In the genomic region with DNA sequence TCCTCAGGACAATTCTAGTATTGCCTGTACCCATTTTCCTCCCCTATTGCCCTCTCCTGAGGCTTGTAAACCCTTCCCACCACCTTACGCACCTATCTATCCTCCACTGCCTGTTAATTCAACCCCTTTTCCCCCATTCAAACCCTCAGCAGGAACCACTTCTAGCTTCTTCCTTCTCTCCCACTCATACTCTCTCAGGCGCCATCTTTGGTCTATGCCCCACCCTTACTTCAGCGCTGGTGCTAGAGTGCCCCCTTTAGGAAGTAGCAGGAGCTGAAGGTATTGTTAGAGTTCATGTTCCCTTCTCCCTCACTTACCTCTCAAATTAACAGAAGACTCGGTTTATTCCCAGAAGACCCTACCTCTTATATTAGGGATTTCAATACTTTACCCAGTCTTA, we compare ENCODE assay signal across 11 cellular contexts.
DNase-seq lines count a peak whose midpoint lies in the region; ATAC-seq and TF ChIP-seq lines count a peak whose summit lies in the region.
"Had no signal": no experiment of that assay in that cellular context is flagged by ENCODE, and none has a peak within 500 bp of the region (broad histone marks: within the 10 kb centered on the region; RNA-seq: fewer than 3 reads in every experiment).

No MANE protein-coding gene starts in this region.

- H3K4me2 ChIP-seq in neural progenitor cell: no peak overlapping the region

- H3K36me3 Mint-ChIP-seq in neural progenitor cell: no peaks in the 10 kb centered on the region
- no peaks in the 10 kb centered on the region for H3K36me3 Mint-ChIP-seq in chondrocyte (ENCODE audit: low read depth)

- H3K4me3 Mint-ChIP-seq in neural progenitor cell (no peak overlapping the region), chondrocyte (ENCODE audit: unreplicated experiment) (no peak overlapping the region)

- H3K9ac ChIP-seq in NT2/D1 (ENCODE audit: insufficient read length, low read depth): no peak overlapping the region
- H3K9ac ChIP-seq in neural progenitor cell: no peak overlapping the region

- no peaks in the 10 kb centered on the region for H3F3A ChIP-seq in neural progenitor cell (ENCODE audit: low read depth)

- DNase-seq in NCI-H82 (lab: John Stamatoyannopoulos, UW) (peak; percentile 48), NCI-H82 treated with DMSO at 0.1 percent for 48 hours (lab: John Stamatoyannopoulos, UW; ENCODE audit: unreplicated experiment) (no peak), NT2/D1 (ENCODE audit: low read depth, low spot score) (peak; percentile 3), neural progenitor cell (ENCODE audit: low spot score) (no peak), D341Med (ENCODE audit: low spot score) (no peak), chondrocyte (ENCODE audit: low spot score) (no peak), NCI-H1694 treated with DMSO at 0.1 percent for 48 hours (lab: John Stamatoyannopoulos, UW) (no peak)
- DNase-seq: NCI-H2029 had no signal

- peak; percentile 69 for ATAC-seq in HG02759 (IDR thresholded peaks at IDR 0.05; ENCODE audit: unreplicated experiment)

- H3K27ac Mint-ChIP-seq in neural progenitor cell (no peak overlapping the region), chondrocyte (ENCODE audit: unreplicated experiment) (no peak overlapping the region)

- H3K9me3 Mint-ChIP-seq in neural progenitor cell (no peaks in the 10 kb centered on the region), chondrocyte (ENCODE audit: low read depth) (peaks cover 12% of the 10 kb centered on the region)

- no peak overlapping the region for H3K27ac ChIP-seq in neural progenitor cell
- H3K27ac ChIP-seq: ascending aorta, SK-N-MC had no signal

- H3K79me2 ChIP-seq in neural progenitor cell (ENCODE audit: low read depth): no peaks in the 10 kb centered on the region

- H3K4me1 Mint-ChIP-seq in neural progenitor cell (no peaks in the 10 kb centered on the region), chondrocyte (ENCODE audit: low read depth) (no peaks in the 10 kb centered on the region)

- no peaks in the 10 kb centered on the region for H4K20me1 ChIP-seq in neural progenitor cell (ENCODE audit: low read depth)

- no peak overlapping the region for H3K4me3 ChIP-seq in NT2/D1 (ENCODE audit: insufficient read length, low read depth)
- no peak overlapping the region for H3K4me3 ChIP-seq in neural progenitor cell
- H3K4me3 ChIP-seq: ascending aorta, SK-N-MC had no signal

- no peaks in the 10 kb centered on the region for H3K36me3 ChIP-seq in NT2/D1 (ENCODE audit: insufficient read depth, insufficient read length, low read length)
- H3K36me3 ChIP-seq in neural progenitor cell: no peaks in the 10 kb centered on the region
- H3K36me3 ChIP-seq: ascending aorta had no signal

- H3K27me3 Mint-ChIP-seq in neural progenitor cell (ENCODE audit: insufficient read depth, low read depth): no peaks in the 10 kb centered on the region
- H3K27me3 Mint-ChIP-seq in chondrocyte (ENCODE audit: low read depth): no peaks in the 10 kb centered on the region

- H3K27me3 ChIP-seq in NT2/D1 (ENCODE audit: insufficient read depth, insufficient read length) (no peaks in the 10 kb centered on the region), neural progenitor cell (no peaks in the 10 kb centered on the region)
- H3K27me3 ChIP-seq: ascending aorta had no signal

- no peaks in the 10 kb centered on the region for H3K9me3 ChIP-seq in NT2/D1 (ENCODE audit: insufficient read depth, low read length)
- no peaks in the 10 kb centered on the region for H3K9me3 ChIP-seq in neural progenitor cell (ENCODE audit: low read depth)
- H3K9me3 ChIP-seq: ascending aorta had no signal

- H3K4me1 ChIP-seq in NT2/D1 (ENCODE audit: insufficient read depth, insufficient read length): no peaks in the 10 kb centered on the region
- no peaks in the 10 kb centered on the region for H3K4me1 ChIP-seq in neural progenitor cell
- H3K4me1 ChIP-seq: ascending aorta had no signal

- TF ChIP-seq CTCF in neural progenitor cell (IDR thresholded peaks at IDR 0.05): peak; percentile 14
- TF ChIP-seq CTCF in chondrocyte (IDR thresholded peaks at IDR 0.05): no peak

- H2AFZ ChIP-seq in neural progenitor cell (replicated peaks): no peak overlapping the region

Comparison
In these comparisons a context has a peak if more than half of its experiments do, and no peak if none do; other contexts are left out.
1. DNase-seq: peak in NCI-H82 (single experiment) and NT2/D1 (single experiment); none in NCI-H82 treated with DMSO at 0.1 percent for 48 hours (single experiment), neural progenitor cell (single experiment), D341Med (single experiment), chondrocyte (single experiment) and NCI-H1694 treated with DMSO at 0.1 percent for 48 hours (single experiment).